In the genomic region with DNA sequence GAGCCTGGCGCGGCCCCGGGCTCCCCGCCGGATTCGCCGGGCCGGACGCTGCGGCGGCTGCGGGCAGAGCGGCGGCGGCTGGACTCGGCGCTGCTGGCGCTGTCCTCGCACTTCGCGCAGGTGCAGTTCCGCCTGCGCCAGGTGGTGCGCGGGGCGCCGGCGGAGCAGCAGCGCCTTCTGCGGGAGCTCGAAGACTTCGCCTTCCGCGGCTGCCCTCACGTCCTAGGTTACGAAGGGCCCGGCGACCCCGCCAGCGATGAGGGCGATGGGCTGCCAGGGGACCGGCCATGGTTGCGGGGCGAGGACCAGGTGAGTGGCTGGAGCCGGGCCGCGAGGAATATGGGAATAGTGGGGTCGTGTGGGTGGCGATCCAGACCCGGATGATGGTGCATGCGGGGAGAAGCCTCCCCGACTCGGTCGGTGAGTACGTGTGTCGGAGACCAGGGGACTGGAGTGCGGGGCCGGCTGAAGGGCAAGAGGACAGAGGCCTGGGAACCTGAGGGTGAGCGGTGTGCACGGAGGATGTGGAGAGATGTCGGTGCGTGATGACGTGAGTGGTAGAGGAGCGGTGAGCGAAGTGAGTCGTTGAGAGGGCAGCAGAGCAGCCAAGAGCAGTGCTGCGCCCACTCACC, we compare ENCODE assay signal across 2 cellular contexts.
A peak's percentile ranks its signal among the peaks of the same experiment; 100 is the strongest.
TF ChIP-seq lines count a peak whose summit lies in the region.

No MANE protein-coding gene starts in this region.

TF ChIP-seq in HEK293, 187 proteins besides CTCF, POLR2A, EP300 and RAD21 (continues in another document):
- TF ChIP-seq HOXC10 (CRISPR knock-in tag; IDR thresholded peaks at IDR 0.05) (0 out of 2 replicates have a peak, but pooled peaks have one; percentile 32), YY1 (tag by site-specific recombination; IDR thresholded peaks at IDR 0.05) (no peak), YY2 (tag by site-specific recombination; IDR thresholded peaks at IDR 0.05) (0 out of 2 replicates have a peak, but pooled peaks have one; percentile 15), ZNF600 (tag by site-specific recombination; IDR thresholded peaks at IDR 0.05) (peak; percentile 95), ZBTB21 (tag by site-specific recombination; IDR thresholded peaks at IDR 0.05) (peak; percentile 61; the same call in 1 of the 2 replicates), ZNF792 (tag by site-specific recombination; IDR thresholded peaks at IDR 0.05) (peak; percentile 43; the same call in 1 of the 2 replicates), ZNF629 (tag by site-specific recombination; IDR thresholded peaks at IDR 0.05) (peak; percentile 65), ZNF311 (tag by site-specific recombination; IDR thresholded peaks at IDR 0.05; ENCODE audit: borderline replicate concordance) (no peak), ZNF341 (tag by site-specific recombination; IDR thresholded peaks at IDR 0.05; ENCODE audit: low read depth) (peak; percentile 8; the same call in 1 of the 2 replicates), ZNF76 (tag by site-specific recombination; IDR thresholded peaks at IDR 0.05; ENCODE audit: borderline replicate concordance, low read depth) (peak; percentile 86)
- TF ChIP-seq, protein P1, sequence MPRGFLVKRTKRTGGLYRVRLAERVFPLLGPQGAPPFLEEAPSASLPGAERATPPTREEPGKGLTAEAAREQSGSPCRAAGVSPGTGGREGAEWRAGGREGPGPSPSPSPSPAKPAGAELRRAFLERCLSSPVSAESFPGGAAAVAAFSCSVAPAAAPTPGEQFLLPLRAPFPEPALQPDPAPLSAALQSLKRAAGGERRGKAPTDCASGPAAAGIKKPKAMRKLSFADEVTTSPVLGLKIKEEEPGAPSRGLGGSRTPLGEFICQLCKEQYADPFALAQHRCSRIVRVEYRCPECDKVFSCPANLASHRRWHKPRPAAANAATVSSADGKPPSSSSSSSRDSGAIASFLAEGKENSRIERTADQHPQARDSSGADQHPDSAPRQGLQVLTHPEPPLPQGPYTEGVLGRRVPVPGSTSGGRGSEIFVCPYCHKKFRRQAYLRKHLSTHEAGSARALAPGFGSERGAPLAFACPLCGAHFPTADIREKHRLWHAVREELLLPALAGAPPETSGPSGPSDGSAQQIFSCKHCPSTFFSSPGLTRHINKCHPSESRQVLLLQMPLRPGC (tag by site-specific recombination; IDR thresholded peaks at IDR 0.05): no peak
- TF ChIP-seq, protein P2, sequence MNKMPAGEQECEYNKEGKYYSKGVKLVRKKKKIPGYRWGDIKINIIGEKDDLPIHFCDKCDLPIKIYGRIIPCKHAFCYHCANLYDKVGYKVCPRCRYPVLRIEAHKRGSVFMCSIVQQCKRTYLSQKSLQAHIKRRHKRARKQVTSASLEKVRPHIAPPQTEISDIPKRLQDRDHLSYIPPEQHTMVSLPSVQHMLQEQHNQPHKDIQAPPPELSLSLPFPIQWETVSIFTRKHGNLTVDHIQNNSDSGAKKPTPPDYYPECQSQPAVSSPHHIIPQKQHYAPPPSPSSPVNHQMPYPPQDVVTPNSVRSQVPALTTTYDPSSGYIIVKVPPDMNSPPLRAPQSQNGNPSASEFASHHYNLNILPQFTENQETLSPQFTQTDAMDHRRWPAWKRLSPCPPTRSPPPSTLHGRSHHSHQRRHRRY (tag by site-specific recombination; IDR thresholded peaks at IDR 0.05): no peak
- TF ChIP-seq, protein P3, sequence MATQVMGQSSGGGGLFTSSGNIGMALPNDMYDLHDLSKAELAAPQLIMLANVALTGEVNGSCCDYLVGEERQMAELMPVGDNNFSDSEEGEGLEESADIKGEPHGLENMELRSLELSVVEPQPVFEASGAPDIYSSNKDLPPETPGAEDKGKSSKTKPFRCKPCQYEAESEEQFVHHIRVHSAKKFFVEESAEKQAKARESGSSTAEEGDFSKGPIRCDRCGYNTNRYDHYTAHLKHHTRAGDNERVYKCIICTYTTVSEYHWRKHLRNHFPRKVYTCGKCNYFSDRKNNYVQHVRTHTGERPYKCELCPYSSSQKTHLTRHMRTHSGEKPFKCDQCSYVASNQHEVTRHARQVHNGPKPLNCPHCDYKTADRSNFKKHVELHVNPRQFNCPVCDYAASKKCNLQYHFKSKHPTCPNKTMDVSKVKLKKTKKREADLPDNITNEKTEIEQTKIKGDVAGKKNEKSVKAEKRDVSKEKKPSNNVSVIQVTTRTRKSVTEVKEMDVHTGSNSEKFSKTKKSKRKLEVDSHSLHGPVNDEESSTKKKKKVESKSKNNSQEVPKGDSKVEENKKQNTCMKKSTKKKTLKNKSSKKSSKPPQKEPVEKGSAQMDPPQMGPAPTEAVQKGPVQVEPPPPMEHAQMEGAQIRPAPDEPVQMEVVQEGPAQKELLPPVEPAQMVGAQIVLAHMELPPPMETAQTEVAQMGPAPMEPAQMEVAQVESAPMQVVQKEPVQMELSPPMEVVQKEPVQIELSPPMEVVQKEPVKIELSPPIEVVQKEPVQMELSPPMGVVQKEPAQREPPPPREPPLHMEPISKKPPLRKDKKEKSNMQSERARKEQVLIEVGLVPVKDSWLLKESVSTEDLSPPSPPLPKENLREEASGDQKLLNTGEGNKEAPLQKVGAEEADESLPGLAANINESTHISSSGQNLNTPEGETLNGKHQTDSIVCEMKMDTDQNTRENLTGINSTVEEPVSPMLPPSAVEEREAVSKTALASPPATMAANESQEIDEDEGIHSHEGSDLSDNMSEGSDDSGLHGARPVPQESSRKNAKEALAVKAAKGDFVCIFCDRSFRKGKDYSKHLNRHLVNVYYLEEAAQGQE (tag by site-specific recombination; IDR thresholded peaks at IDR 0.05): peak; percentile 24; the same call in 1 of the 2 replicates
- TF ChIP-seq, protein P4, sequence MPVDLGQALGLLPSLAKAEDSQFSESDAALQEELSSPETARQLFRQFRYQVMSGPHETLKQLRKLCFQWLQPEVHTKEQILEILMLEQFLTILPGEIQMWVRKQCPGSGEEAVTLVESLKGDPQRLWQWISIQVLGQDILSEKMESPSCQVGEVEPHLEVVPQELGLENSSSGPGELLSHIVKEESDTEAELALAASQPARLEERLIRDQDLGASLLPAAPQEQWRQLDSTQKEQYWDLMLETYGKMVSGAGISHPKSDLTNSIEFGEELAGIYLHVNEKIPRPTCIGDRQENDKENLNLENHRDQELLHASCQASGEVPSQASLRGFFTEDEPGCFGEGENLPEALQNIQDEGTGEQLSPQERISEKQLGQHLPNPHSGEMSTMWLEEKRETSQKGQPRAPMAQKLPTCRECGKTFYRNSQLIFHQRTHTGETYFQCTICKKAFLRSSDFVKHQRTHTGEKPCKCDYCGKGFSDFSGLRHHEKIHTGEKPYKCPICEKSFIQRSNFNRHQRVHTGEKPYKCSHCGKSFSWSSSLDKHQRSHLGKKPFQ (tag by site-specific recombination; IDR thresholded peaks at IDR 0.05): peak; percentile 71; the same call in 1 of the 2 replicates
- TF ChIP-seq, protein P5, sequence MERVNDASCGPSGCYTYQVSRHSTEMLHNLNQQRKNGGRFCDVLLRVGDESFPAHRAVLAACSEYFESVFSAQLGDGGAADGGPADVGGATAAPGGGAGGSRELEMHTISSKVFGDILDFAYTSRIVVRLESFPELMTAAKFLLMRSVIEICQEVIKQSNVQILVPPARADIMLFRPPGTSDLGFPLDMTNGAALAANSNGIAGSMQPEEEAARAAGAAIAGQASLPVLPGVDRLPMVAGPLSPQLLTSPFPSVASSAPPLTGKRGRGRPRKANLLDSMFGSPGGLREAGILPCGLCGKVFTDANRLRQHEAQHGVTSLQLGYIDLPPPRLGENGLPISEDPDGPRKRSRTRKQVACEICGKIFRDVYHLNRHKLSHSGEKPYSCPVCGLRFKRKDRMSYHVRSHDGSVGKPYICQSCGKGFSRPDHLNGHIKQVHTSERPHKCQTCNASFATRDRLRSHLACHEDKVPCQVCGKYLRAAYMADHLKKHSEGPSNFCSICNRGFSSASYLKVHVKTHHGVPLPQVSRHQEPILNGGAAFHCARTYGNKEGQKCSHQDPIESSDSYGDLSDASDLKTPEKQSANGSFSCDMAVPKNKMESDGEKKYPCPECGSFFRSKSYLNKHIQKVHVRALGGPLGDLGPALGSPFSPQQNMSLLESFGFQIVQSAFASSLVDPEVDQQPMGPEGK (tag by site-specific recombination; IDR thresholded peaks at IDR 0.05): peak; percentile 37

TF ChIP-seq in GM12878, 131 proteins besides CTCF, POLR2A, EP300 and RAD21 (continues in another document):
- TF ChIP-seq, protein P6, sequence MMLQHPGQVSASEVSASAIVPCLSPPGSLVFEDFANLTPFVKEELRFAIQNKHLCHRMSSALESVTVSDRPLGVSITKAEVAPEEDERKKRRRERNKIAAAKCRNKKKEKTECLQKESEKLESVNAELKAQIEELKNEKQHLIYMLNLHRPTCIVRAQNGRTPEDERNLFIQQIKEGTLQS (IDR thresholded peaks at IDR 0.05; ENCODE audit: borderline replicate concordance, extremely low read depth, low read depth, low read length): no peak
- no peak for TF ChIP-seq POLR2AphosphoS2 (IDR thresholded peaks at IDR 0.05; ENCODE audit: low read depth, low read length)
- no peak for TF ChIP-seq TARDBP (IDR thresholded peaks at IDR 0.05; ENCODE audit: borderline replicate concordance)
- no peak for TF ChIP-seq STAT3 (IDR thresholded peaks at IDR 0.05; ENCODE audit: low read depth, low read length)
- TF ChIP-seq TCF12 (IDR thresholded peaks at IDR 0.05; ENCODE audit: low read depth, low read length): peak; percentile 90
- no peak for TF ChIP-seq ZNF622 (IDR thresholded peaks at IDR 0.05)
- no peak for TF ChIP-seq TAF1 (IDR thresholded peaks at IDR 0.05; ENCODE audit: borderline replicate concordance, low read depth, low read length)
- TF ChIP-seq MTA3 (IDR thresholded peaks at IDR 0.05; ENCODE audit: borderline replicate concordance, low read length): no peak
- no peak for TF ChIP-seq HDAC2 (IDR thresholded peaks at IDR 0.05)
- TF ChIP-seq, protein P7, sequence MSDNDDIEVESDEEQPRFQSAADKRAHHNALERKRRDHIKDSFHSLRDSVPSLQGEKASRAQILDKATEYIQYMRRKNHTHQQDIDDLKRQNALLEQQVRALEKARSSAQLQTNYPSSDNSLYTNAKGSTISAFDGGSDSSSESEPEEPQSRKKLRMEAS (IDR thresholded peaks at IDR 0.05; ENCODE audit: low read depth, low read length): no peak
- no peak for TF ChIP-seq SREBF1 (IDR thresholded peaks at IDR 0.05; ENCODE audit: low read length)
- TF ChIP-seq FOS (IDR thresholded peaks at IDR 0.05; ENCODE audit: borderline replicate concordance, extremely low read depth, insufficient read length): no peak
- no peak for TF ChIP-seq GABPA (IDR thresholded peaks at IDR 0.05; ENCODE audit: low read depth)
- no peak for TF ChIP-seq EZH2 (IDR thresholded peaks at IDR 0.05; ENCODE audit: borderline replicate concordance, control insufficient read depth, low read depth, low read length)
- TF ChIP-seq IRF4 (IDR thresholded peaks at IDR 0.05; ENCODE audit: low read depth, low read length): no peak
- peak; percentile 83 for TF ChIP-seq ZSCAN29 (IDR thresholded peaks at IDR 0.05)
- no peak for TF ChIP-seq MXI1 (IDR thresholded peaks at IDR 0.05; ENCODE audit: low read depth, low read length)
- TF ChIP-seq, protein P8, sequence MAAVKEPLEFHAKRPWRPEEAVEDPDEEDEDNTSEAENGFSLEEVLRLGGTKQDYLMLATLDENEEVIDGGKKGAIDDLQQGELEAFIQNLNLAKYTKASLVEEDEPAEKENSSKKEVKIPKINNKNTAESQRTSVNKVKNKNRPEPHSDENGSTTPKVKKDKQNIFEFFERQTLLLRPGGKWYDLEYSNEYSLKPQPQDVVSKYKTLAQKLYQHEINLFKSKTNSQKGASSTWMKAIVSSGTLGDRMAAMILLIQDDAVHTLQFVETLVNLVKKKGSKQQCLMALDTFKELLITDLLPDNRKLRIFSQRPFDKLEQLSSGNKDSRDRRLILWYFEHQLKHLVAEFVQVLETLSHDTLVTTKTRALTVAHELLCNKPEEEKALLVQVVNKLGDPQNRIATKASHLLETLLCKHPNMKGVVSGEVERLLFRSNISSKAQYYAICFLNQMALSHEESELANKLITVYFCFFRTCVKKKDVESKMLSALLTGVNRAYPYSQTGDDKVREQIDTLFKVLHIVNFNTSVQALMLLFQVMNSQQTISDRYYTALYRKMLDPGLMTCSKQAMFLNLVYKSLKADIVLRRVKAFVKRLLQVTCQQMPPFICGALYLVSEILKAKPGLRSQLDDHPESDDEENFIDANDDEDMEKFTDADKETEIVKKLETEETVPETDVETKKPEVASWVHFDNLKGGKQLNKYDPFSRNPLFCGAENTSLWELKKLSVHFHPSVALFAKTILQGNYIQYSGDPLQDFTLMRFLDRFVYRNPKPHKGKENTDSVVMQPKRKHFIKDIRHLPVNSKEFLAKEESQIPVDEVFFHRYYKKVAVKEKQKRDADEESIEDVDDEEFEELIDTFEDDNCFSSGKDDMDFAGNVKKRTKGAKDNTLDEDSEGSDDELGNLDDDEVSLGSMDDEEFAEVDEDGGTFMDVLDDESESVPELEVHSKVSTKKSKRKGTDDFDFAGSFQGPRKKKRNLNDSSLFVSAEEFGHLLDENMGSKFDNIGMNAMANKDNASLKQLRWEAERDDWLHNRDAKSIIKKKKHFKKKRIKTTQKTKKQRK (IDR thresholded peaks at IDR 0.05; ENCODE audit: low read depth, low read length): no peak
- TF ChIP-seq NBN (IDR thresholded peaks at IDR 0.05): no peak
- TF ChIP-seq NRF1 (conservative IDR thresholded peaks at IDR 0.05; ENCODE audit: low read depth, low read length): peak; percentile 24; the same call in 1 of the 2 replicates
- TF ChIP-seq, protein P9, sequence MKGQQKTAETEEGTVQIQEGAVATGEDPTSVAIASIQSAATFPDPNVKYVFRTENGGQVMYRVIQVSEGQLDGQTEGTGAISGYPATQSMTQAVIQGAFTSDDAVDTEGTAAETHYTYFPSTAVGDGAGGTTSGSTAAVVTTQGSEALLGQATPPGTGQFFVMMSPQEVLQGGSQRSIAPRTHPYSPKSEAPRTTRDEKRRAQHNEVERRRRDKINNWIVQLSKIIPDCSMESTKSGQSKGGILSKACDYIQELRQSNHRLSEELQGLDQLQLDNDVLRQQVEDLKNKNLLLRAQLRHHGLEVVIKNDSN (IDR thresholded peaks at IDR 0.05; ENCODE audit: borderline replicate concordance, extremely low read length, insufficient read depth, low read depth, low read length): no peak
- TF ChIP-seq, protein P10, sequence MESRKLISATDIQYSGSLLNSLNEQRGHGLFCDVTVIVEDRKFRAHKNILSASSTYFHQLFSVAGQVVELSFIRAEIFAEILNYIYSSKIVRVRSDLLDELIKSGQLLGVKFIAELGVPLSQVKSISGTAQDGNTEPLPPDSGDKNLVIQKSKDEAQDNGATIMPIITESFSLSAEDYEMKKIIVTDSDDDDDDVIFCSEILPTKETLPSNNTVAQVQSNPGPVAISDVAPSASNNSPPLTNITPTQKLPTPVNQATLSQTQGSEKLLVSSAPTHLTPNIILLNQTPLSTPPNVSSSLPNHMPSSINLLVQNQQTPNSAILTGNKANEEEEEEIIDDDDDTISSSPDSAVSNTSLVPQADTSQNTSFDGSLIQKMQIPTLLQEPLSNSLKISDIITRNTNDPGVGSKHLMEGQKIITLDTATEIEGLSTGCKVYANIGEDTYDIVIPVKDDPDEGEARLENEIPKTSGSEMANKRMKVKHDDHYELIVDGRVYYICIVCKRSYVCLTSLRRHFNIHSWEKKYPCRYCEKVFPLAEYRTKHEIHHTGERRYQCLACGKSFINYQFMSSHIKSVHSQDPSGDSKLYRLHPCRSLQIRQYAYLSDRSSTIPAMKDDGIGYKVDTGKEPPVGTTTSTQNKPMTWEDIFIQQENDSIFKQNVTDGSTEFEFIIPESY (IDR thresholded peaks at IDR 0.05): no peak
- TF ChIP-seq, protein P11, sequence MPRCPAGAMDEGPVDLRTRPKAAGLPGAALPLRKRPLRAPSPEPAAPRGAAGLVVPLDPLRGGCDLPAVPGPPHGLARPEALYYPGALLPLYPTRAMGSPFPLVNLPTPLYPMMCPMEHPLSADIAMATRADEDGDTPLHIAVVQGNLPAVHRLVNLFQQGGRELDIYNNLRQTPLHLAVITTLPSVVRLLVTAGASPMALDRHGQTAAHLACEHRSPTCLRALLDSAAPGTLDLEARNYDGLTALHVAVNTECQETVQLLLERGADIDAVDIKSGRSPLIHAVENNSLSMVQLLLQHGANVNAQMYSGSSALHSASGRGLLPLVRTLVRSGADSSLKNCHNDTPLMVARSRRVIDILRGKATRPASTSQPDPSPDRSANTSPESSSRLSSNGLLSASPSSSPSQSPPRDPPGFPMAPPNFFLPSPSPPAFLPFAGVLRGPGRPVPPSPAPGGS (IDR thresholded peaks at IDR 0.05; ENCODE audit: borderline replicate concordance, insufficient read depth, low read depth, low read length, poor library complexity, severe bottlenecking): no peak
